Comparison of ENCODE assay signal across 1 cellular context in genomic region chr3:149512073-149512782, GRCh38.
A peak's percentile ranks its signal among the peaks of the same experiment; 100 is the strongest.
TF ChIP-seq lines count a peak whose summit lies in the region.

No MANE protein-coding gene starts in this region.

TF ChIP-seq in K562, 482 proteins besides CTCF, POLR2A, EP300 and RAD21 (continued from another document):
- TF ChIP-seq ZNF408 (CRISPR knock-in tag; IDR thresholded peaks at IDR 0.05; ENCODE audit: low read depth) = no peak
- TF ChIP-seq CHD1 (IDR thresholded peaks at IDR 0.05; ENCODE audit: low read length) = no peak
- no peak for TF ChIP-seq DPF2 (IDR thresholded peaks at IDR 0.05)
- no peak for TF ChIP-seq MAX (CRISPR knock-in tag; IDR thresholded peaks at IDR 0.05)
- no peak for TF ChIP-seq ESRRA (IDR thresholded peaks at IDR 0.05; ENCODE audit: borderline replicate concordance, low read depth)
- peak in 1 of 3 experiments; percentile 14 for TF ChIP-seq YY1 (IDR thresholded peaks at IDR 0.05; ENCODE audit: borderline replicate concordance in 1 of 3, control insufficient read depth in 1 of 3, extremely low read depth in 1 of 3, insufficient read depth in 3 of 3, insufficient read length in 1 of 3, insufficient replicate concordance in 2 of 3, low read depth in 1 of 3, low read length in 2 of 3)
- TF ChIP-seq ARNT (IDR thresholded peaks at IDR 0.05) = no peak
- TF ChIP-seq ZNF174 (CRISPR knock-in tag; IDR thresholded peaks at IDR 0.05) = no peak
- TF ChIP-seq ZBTB40 (IDR thresholded peaks at IDR 0.05) = 0 out of 2 replicates have a peak, but pooled peaks have one; percentile 38
- peak; percentile 67; the same call in 1 of the 2 replicates for TF ChIP-seq ZBTB40 (CRISPR knock-in tag; IDR thresholded peaks at IDR 0.05)
- TF ChIP-seq HMG20B (CRISPR knock-in tag; IDR thresholded peaks at IDR 0.05) = no peak
- no peak for TF ChIP-seq POLR3A (IDR thresholded peaks at IDR 0.05; ENCODE audit: borderline replicate concordance, extremely low read depth, insufficient read depth, insufficient read length)
- no peak for TF ChIP-seq SNIP1 (IDR thresholded peaks at IDR 0.05; ENCODE audit: low read depth)
- no peak for TF ChIP-seq ZNF12 (CRISPR knock-in tag; IDR thresholded peaks at IDR 0.05)
- TF ChIP-seq ZBTB8A (IDR thresholded peaks at IDR 0.05; ENCODE audit: partially characterized antibody) = no peak
- no peak for TF ChIP-seq IRF1 (CRISPR knock-in tag; IDR thresholded peaks at IDR 0.05; ENCODE audit: borderline replicate concordance)
- TF ChIP-seq MTA3 (IDR thresholded peaks at IDR 0.05; ENCODE audit: borderline replicate concordance) = no peak
TF ChIP-seq in K562: peak in this region for 5.
